ENCODE assay signal across 32 cellular contexts in the genomic region with DNA sequence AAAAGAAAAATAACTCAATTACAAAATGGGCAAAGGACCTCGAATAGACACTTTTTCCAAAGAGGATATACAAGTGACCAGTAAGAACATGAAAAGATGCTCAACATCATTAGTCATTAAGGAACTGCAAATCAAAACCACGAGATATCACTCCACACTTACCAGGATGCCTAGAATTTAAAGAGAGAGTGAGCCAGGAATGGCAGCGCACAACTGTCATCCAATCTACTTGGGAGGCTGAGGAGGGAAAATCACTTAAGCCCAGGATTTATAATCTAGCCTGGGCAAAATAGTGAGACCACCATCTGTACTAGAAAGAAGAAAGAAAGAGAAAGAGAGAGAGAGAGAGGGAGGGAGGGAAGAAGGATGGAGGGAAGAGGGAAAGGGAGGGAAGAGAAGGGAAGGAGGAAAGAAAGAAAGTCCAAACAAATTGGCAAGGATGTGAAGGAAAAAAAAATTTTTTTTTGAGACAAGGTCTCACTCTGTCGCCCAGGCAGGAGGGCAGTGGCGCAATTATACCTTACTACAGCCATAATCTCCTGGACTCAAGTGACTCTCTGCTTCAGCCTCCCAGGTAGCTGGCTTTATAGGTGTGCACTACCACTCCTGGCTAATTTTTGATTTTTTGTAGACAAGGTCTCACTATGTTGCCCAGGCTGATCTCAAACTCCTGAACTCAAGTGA. TPM values are rescaled to one million over a fixed set of nuclear protein-coding genes. Genes with fewer than 3 reads are reported as not detected.
"Had no signal": no experiment of that assay in that cellular context is flagged by ENCODE, and none has a peak within 500 bp of the region (broad histone marks: within the 10 kb centered on the region; RNA-seq: fewer than 3 reads in every experiment).

No MANE protein-coding gene starts in this region.

- DNase-seq: activated CD4-positive, alpha-beta memory T cell treated with anti-CD3 and anti-CD28 coated beads, Interleukin-2, amount 10 ng/mL, durations not matched to agents 7 days and 5 days; activated CD4-positive, alpha-beta T cell treated with anti-CD3 and anti-CD28 coated beads for 36 hours; activated CD4-positive, alpha-beta T cell treated with anti-CD3 and anti-CD28 coated beads, Interleukin-2, amount 50 U/mL, for 1 hour; activated CD8-positive, alpha-beta memory T cell treated with anti-CD3 and anti-CD28 coated beads, Interleukin-2, amount 50 U/mL, for 4 hours; activated effector memory CD4-positive, alpha-beta T cell treated with Interleukin-2 at 50 U/mL for 16 hours; activated naive CD4-positive, alpha-beta T cell; activated T-cell treated with anti-CD3 and anti-CD28 coated beads, Interleukin-2, amount 50 U/mL, for 1 hour; amniotic stem cell; body of pancreas; KG1; MG63; MV-4-11; NCI-H1092 treated with DMSO at 0.1 percent for 48 hours; NCI-H1436; NCI-H1694 treated with DMSO at 0.1 percent for 48 hours; NCI-H2029 treated with DMSO at 0.1 percent for 48 hours; NCI-H345; NCI-H510A; NCI-H526 treated with DMSO at 0.1 percent for 48 hours; Peyer's patch; Right ventricle myocardium superior; SJCRH30; SK-N-SH; T-helper 1 cell had no signal

- H3K27me3 ChIP-seq: ascending aorta, body of pancreas, Peyer's patch, SJCRH30 had no signal

- H3K27ac ChIP-seq: ascending aorta, body of pancreas, Peyer's patch, RWPE1, SJCRH30, VCaP had no signal

- H3K9me3 Mint-ChIP-seq: activated CD4-positive, alpha-beta memory T cell treated with anti-CD3 and anti-CD28 coated beads, Interleukin-2, amount 10 ng/mL, durations not matched to agents 7 days and 5 days; activated naive CD4-positive, alpha-beta T cell treated with anti-CD3 and anti-CD28 coated beads, Interleukin-2, amount 50 U/mL, for 24 hours; activated T-helper 1 cell treated with anti-CD3 and anti-CD28 coated beads, Interleukin-12 subunit alpha, Interleukin-12 subunit beta, Interleukin-2, Interleukin-4 antibody, amounts not matched to agents 30 ng/mL and 10 ng/mL and 1 ng/mL, durations not matched to agents 14 hours and 24 hours and 36 hours; central memory CD8-positive, alpha-beta T cell had no signal

- H3K4me2 ChIP-seq: SK-N-SH had no signal

- H3K36me3 Mint-ChIP-seq: activated naive CD4-positive, alpha-beta T cell treated with anti-CD3 and anti-CD28 coated beads, Interleukin-2, amount 50 U/mL, for 24 hours had no signal

- H3K27ac Mint-ChIP-seq: activated CD4-positive, alpha-beta memory T cell treated with anti-CD3 and anti-CD28 coated beads, Interleukin-2, amount 10 ng/mL, durations not matched to agents 7 days and 5 days; activated CD4-positive, alpha-beta T cell treated with anti-CD3 and anti-CD28 coated beads for 36 hours; activated naive CD4-positive, alpha-beta T cell treated with anti-CD3 and anti-CD28 coated beads, Interleukin-2, amount 50 U/mL, for 24 hours; activated T-helper 1 cell treated with anti-CD3 and anti-CD28 coated beads, Interleukin-12 subunit alpha, Interleukin-12 subunit beta, Interleukin-2, Interleukin-4 antibody, amounts not matched to agents 30 ng/mL and 10 ng/mL and 1 ng/mL, durations not matched to agents 14 hours and 24 hours and 36 hours had no signal

- H3K9me3 ChIP-seq: ascending aorta, body of pancreas, MG63, Peyer's patch, SJCRH30, SK-N-SH had no signal

- H3K4me1 ChIP-seq: ascending aorta, SJCRH30 had no signal

- H3K4me3 ChIP-seq: ascending aorta, body of pancreas, MG63, Peyer's patch, SJCRH30 had no signal

- H3K9ac ChIP-seq: SK-N-SH had no signal

- ATAC-seq: activated CD4-positive, alpha-beta T cell treated with anti-CD3 and anti-CD28 coated beads for 36 hours; body of pancreas had no signal

- H3K4me1 Mint-ChIP-seq: activated CD4-positive, alpha-beta memory T cell treated with anti-CD3 and anti-CD28 coated beads, Interleukin-2, amount 10 ng/mL, durations not matched to agents 7 days and 5 days; activated CD4-positive, alpha-beta T cell treated with anti-CD3 and anti-CD28 coated beads for 36 hours; activated naive CD4-positive, alpha-beta T cell treated with anti-CD3 and anti-CD28 coated beads, Interleukin-2, amount 50 U/mL, for 24 hours; central memory CD8-positive, alpha-beta T cell had no signal

- H3K36me3 ChIP-seq: ascending aorta, MG63, Peyer's patch, SJCRH30 had no signal

- H3K4me3 Mint-ChIP-seq: activated CD4-positive, alpha-beta memory T cell treated with anti-CD3 and anti-CD28 coated beads, Interleukin-2, amount 10 ng/mL, durations not matched to agents 7 days and 5 days; activated CD4-positive, alpha-beta T cell treated with anti-CD3 and anti-CD28 coated beads for 36 hours; activated naive CD4-positive, alpha-beta T cell treated with anti-CD3 and anti-CD28 coated beads, Interleukin-2, amount 50 U/mL, for 24 hours; activated T-helper 1 cell treated with anti-CD3 and anti-CD28 coated beads, Interleukin-12 subunit alpha, Interleukin-12 subunit beta, Interleukin-2, Interleukin-4 antibody, amounts not matched to agents 30 ng/mL and 10 ng/mL and 1 ng/mL, durations not matched to agents 14 hours and 24 hours and 36 hours; central memory CD8-positive, alpha-beta T cell had no signal

RNA-seq across cellular contexts. Expression of gene TBX2, which starts 22.6 kb away (rescaled TPM):
- total RNA-seq: activated CD4-positive, alpha-beta memory T cell treated with anti-CD3 and anti-CD28 coated beads, Interleukin-2, amount 10 ng/mL, durations not matched to agents 7 days and 5 days; activated CD4-positive, alpha-beta T cell treated with anti-CD3 and anti-CD28 coated beads for 36 hours; activated CD8-positive, alpha-beta memory T cell treated with anti-CD3 and anti-CD28 coated beads for 36 hours; activated T-helper 1 cell treated with anti-CD3 and anti-CD28 coated beads, Interleukin-12 subunit alpha, Interleukin-12 subunit beta, Interleukin-2, Interleukin-4 antibody, amounts not matched to agents 30 ng/mL and 10 ng/mL and 1 ng/mL, durations not matched to agents 14 hours and 24 hours and 36 hours; T-helper 2 cell treated with Interferon-gamma antibody and Interleukin-4, amounts not matched to agents 100 ng/mL and 5 ng/mL, for 36 hours had no signal

RNA-seq across cellular contexts. Expression of gene TBX4, which starts 30.0 kb away (rescaled TPM):
- total RNA-seq: activated CD4-positive, alpha-beta memory T cell treated with anti-CD3 and anti-CD28 coated beads, Interleukin-2, amount 10 ng/mL, durations not matched to agents 7 days and 5 days; activated CD4-positive, alpha-beta T cell treated with anti-CD3 and anti-CD28 coated beads for 36 hours; activated CD8-positive, alpha-beta memory T cell treated with anti-CD3 and anti-CD28 coated beads for 36 hours; activated T-helper 1 cell treated with anti-CD3 and anti-CD28 coated beads, Interleukin-12 subunit alpha, Interleukin-12 subunit beta, Interleukin-2, Interleukin-4 antibody, amounts not matched to agents 30 ng/mL and 10 ng/mL and 1 ng/mL, durations not matched to agents 14 hours and 24 hours and 36 hours; ascending aorta; body of pancreas; Peyer's patch; Right ventricle myocardium superior; T-helper 2 cell treated with Interferon-gamma antibody and Interleukin-4, amounts not matched to agents 100 ng/mL and 5 ng/mL, for 36 hours had no signal
